Comparison of ENCODE assay signal across 19 cellular contexts in the genomic region with DNA sequence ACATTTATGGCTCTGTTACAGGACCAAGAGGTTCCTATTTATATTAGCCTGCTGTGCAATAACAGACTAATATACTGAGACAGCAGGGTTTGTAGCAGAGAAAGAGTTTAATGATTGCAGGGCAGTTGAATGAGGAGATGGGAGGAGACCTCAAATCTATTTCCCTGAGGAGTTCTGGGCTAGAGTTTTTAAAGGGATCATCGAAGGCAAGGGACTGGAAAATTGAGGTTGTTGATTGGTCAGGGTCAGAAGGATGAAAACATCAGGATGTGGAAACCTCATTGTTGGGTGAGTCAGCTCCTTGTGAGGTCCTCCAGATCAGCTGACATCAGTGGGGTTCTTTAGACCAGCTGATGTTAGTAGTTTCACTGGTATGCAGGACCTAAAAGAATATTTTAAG.
DNase-seq lines count a peak whose midpoint lies in the region; ATAC-seq and TF ChIP-seq lines count a peak whose summit lies in the region.
"Had no signal": no experiment of that assay in that cellular context is flagged by ENCODE, and none has a peak within 500 bp of the region (broad histone marks: within the 10 kb centered on the region; RNA-seq: fewer than 3 reads in every experiment).

No MANE protein-coding gene starts in this region.

- no peak for ATAC-seq in GM19397 (IDR thresholded peaks at IDR 0.05; ENCODE audit: unreplicated experiment)
- ATAC-seq in upper lobe of left lung (ENCODE audit: low FRiP score in 2 of 2), result no peak
- ATAC-seq in Right ventricle myocardium superior (ENCODE audit: poor library complexity), result no peak
- ATAC-seq: activated naive CD8-positive, alpha-beta T cell treated with anti-CD3 and anti-CD28 coated beads, Interleukin-2, amount 50 U/mL, for 24 hours; lower lobe of right lung; Right ventricle myocardium inferior had no signal

- TF ChIP-seq POLR2A in breast epithelium (IDR thresholded peaks at IDR 0.05), result no peak
- TF ChIP-seq POLR2A in upper lobe of left lung (IDR thresholded peaks at IDR 0.05), result no peak

- no peaks in the 10 kb centered on the region for H3K36me3 ChIP-seq in breast epithelium
- H3K36me3 ChIP-seq in upper lobe of left lung, result no peaks in the 10 kb centered on the region
- H3K36me3 ChIP-seq: lower lobe of right lung, neutrophil, transverse colon had no signal

- no peak for TF ChIP-seq EP300 in upper lobe of left lung (IDR thresholded peaks at IDR 0.05)

- 76 to 77% methylated on average over 1 of the region's 1 CpG for WGBS in upper lobe of left lung, 2 donors

- H3K36me3 Mint-ChIP-seq in MCF 10A (ENCODE audit: insufficient read depth, unreplicated experiment), result no peaks in the 10 kb centered on the region

- no peak overlapping the region for H3K4me3 Mint-ChIP-seq in MCF 10A (ENCODE audit: unreplicated experiment)
- H3K4me3 Mint-ChIP-seq: activated naive CD8-positive, alpha-beta T cell treated with anti-CD3 and anti-CD28 coated beads, Interleukin-2, amount 50 U/mL, for 24 hours had no signal

- no peaks in the 10 kb centered on the region for H3K9me3 ChIP-seq in breast epithelium
- no peaks in the 10 kb centered on the region for H3K9me3 ChIP-seq in upper lobe of left lung
- H3K9me3 ChIP-seq: lower lobe of right lung, neutrophil, transverse colon had no signal

- no TSS peak for BruUV-seq in MCF 10A (replicated peaks; lab: Mats Ljungman, UMichigan)

- no peaks in the 10 kb centered on the region for H3K4me1 Mint-ChIP-seq in MCF 10A (ENCODE audit: insufficient read depth, unreplicated experiment)
- H3K4me1 Mint-ChIP-seq: activated naive CD8-positive, alpha-beta T cell treated with anti-CD3 and anti-CD28 coated beads, Interleukin-2, amount 50 U/mL, for 24 hours had no signal

- POLR2A ChIA-PET in MCF 10A (lab: Yijun Ruan, JAX), result no interaction called here

- H3K27me3 ChIP-seq in breast epithelium (no peaks in the 10 kb centered on the region), upper lobe of left lung (no peaks in the 10 kb centered on the region)
- H3K27me3 ChIP-seq: hepatocyte, neutrophil, transverse colon had no signal

- H3K9me3 Mint-ChIP-seq in MCF 10A (ENCODE audit: unreplicated experiment), result no peaks in the 10 kb centered on the region

- H3K27ac ChIP-seq in breast epithelium, result no peak overlapping the region
- no peak overlapping the region for H3K27ac ChIP-seq in upper lobe of left lung
- H3K27ac ChIP-seq: hepatocyte, lower lobe of right lung, neutrophil, transverse colon, VCaP had no signal

- CTCF ChIA-PET in MCF 10A (lab: Yijun Ruan, JAX), result no interaction called here

- no peaks in the 10 kb centered on the region for H3K27me3 Mint-ChIP-seq in MCF 10A (ENCODE audit: insufficient read depth, unreplicated experiment)

- H3K4me3 ChIP-seq in breast epithelium (no peak overlapping the region), upper lobe of left lung (no peak overlapping the region)
- H3K4me3 ChIP-seq: hepatocyte, lower lobe of right lung, transverse colon had no signal

- DNase-seq in MCF 10A (ENCODE audit: unreplicated experiment) (peak; percentile 38), breast epithelium (ENCODE audit: low spot score in 2 of 2) (no peak), amniotic stem cell (lab: John Stamatoyannopoulos, UW) (peak; percentile 14), foreskin melanocyte (peak; percentile 84), upper lobe of left lung (no peak), NAMALWA (ENCODE audit: low spot score) (no peak), Right ventricle myocardium superior (no peak)
- DNase-seq: ACHN; activated naive CD8-positive, alpha-beta T cell treated with anti-CD3 and anti-CD28 coated beads, Interleukin-2, amount 50 U/mL, for 24 hours; GOT3; lower lobe of right lung; NCI-H1092; NCI-H524; transverse colon had no signal

- no peak overlapping the region for H3K27ac Mint-ChIP-seq in MCF 10A (ENCODE audit: low read depth, unreplicated experiment)
- H3K27ac Mint-ChIP-seq: activated naive CD8-positive, alpha-beta T cell treated with anti-CD3 and anti-CD28 coated beads, Interleukin-2, amount 50 U/mL, for 24 hours had no signal

- no peaks in the 10 kb centered on the region for H3K4me1 ChIP-seq in breast epithelium
- no peaks in the 10 kb centered on the region for H3K4me1 ChIP-seq in upper lobe of left lung
- H3K4me1 ChIP-seq: lower lobe of right lung, transverse colon had no signal

- intact Hi-C loops in MCF 10A (cut with micrococcal nuclease), result no loop called here
- intact Hi-C loops in breast epithelium (cut with DNase I; ENCODE audit: low total_unique reads), result no loop called here
- intact Hi-C loops in Right ventricle myocardium superior (cut with DNase I), result no loop called here

- TF ChIP-seq CTCF in MCF 10A (IDR thresholded peaks at IDR 0.05; ENCODE audit: unreplicated experiment) (no peak), breast epithelium (IDR thresholded peaks at IDR 0.05) (no peak), upper lobe of left lung (IDR thresholded peaks at IDR 0.05) (no peak)

Comparison
In these comparisons a context has a peak if more than half of its experiments do, and no peak if none do; other contexts are left out.
1. DNase-seq: peak in MCF 10A (single experiment), amniotic stem cell (single experiment) and foreskin melanocyte (single experiment); none in breast epithelium (0 of 2), upper lobe of left lung (0 of 2), NAMALWA (single experiment) and Right ventricle myocardium superior (single experiment).